ENCODE assay signal across 27 cellular contexts in genomic region chr10:129157185-129157584, GRCh38.
"Had no signal": no experiment of that assay in that cellular context is flagged by ENCODE, and none has a peak within 500 bp of the region (broad histone marks: within the 10 kb centered on the region; RNA-seq: fewer than 3 reads in every experiment).

No MANE protein-coding gene starts in this region.

- H3K4me1 ChIP-seq: colonic mucosa, esophagus squamous epithelium, foreskin keratinocyte, gastrocnemius medialis, gastroesophageal sphincter, heart left ventricle had no signal

- FAIRE-seq: endometrium, endothelial cell of umbilical vein, frontal cortex had no signal

- H3K4me2 ChIP-seq: hepatocyte had no signal

- H2AFZ ChIP-seq: hepatocyte had no signal

- H3K27me3 ChIP-seq: colonic mucosa, esophagus squamous epithelium, foreskin keratinocyte, gastrocnemius medialis, gastroesophageal sphincter, heart left ventricle, hepatocyte had no signal

- DNase-seq: colonic mucosa; cortex of kidney; dorsolateral prefrontal cortex; effector CD4-positive, alpha-beta T cell; effector CD8-positive, alpha-beta T cell; effector memory CD4-positive, alpha-beta T cell; effector memory CD8-positive, alpha-beta T cell; endodermal cell; erythroblast; esophagus squamous epithelium; foreskin fibroblast; foreskin keratinocyte; foreskin melanocyte; gastrocnemius medialis; glutamatergic neuron; head of caudate nucleus; heart left ventricle; heart right ventricle; hippocampal formation had no signal

- H3K79me2 ChIP-seq: hepatocyte had no signal

- H3K9me3 ChIP-seq: colonic mucosa, esophagus squamous epithelium, gastrocnemius medialis had no signal

- H3K36me3 ChIP-seq: colonic mucosa, esophagus squamous epithelium, gastrocnemius medialis, gastroesophageal sphincter, heart left ventricle, heart right ventricle had no signal

- H3K4me3 ChIP-seq: colonic mucosa, coronary artery, dorsolateral prefrontal cortex, esophagus squamous epithelium, gastrocnemius medialis, gastroesophageal sphincter, heart left ventricle, heart right ventricle, hepatocyte had no signal

- H3K27ac ChIP-seq: colonic mucosa, coronary artery, dorsolateral prefrontal cortex, epithelial cell of prostate, esophagus squamous epithelium, foreskin keratinocyte, gastrocnemius medialis, gastroesophageal sphincter, heart left ventricle, heart right ventricle, hepatocyte had no signal

- ATAC-seq: effector memory CD8-positive, alpha-beta T cell; esophagus mucosa; foreskin keratinocyte; gastrocnemius medialis; gastroesophageal sphincter; heart left ventricle; heart right ventricle had no signal
